Comparison of ENCODE assay signal across 16 cellular contexts in the genomic region with DNA sequence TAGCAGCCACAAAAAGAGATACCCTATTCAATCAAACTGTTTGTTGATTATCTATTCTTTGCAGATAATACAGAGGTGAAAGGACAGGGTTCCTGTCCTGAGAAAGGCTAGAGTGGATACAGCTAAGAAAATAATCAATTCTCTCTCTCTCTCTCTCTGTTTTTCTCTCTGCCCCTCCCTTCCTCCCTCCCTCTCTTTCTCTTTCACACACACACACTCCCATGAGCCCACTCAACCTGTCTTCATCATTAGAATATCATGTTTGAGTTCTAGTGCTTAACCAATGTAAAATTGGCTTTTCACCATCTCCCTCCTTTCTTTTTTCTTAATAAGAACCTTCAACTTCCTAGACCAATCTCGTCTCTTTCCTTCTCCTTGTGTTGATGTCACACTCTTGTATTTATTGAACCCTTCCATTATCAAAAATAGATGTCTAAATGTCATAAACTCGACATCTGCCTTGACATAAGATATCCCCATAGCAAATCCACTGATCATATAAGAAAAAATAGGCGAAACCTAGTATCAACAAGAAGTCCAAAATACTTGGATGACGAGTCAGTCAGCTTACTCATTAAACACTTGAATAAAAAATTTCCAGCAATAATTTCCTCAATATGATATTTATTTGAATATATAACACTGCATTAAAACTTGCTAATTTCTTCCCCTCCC. TPM values are rescaled to one million over a fixed set of nuclear protein-coding genes. Genes with fewer than 3 reads are reported as not detected.
DNase-seq lines count a peak whose midpoint lies in the region.
"Had no signal": no experiment of that assay in that cellular context is flagged by ENCODE, and none has a peak within 500 bp of the region (broad histone marks: within the 10 kb centered on the region; RNA-seq: fewer than 3 reads in every experiment).

No MANE protein-coding gene starts in this region.

- H3K27ac Mint-ChIP-seq in activated naive CD8-positive, alpha-beta T cell: peak overlapping the region; percentile 91
- H3K27ac Mint-ChIP-seq: HFFc6 had no signal

- no peaks in the 10 kb centered on the region for H3K9me3 ChIP-seq in GM23248 (ENCODE audit: low read depth)
- H3K9me3 ChIP-seq: adrenal gland; BLaER1 treated with 17β-estradiol and CSF1 and Interleukin-3, amounts not matched to agents 10 nM and 100 nM had no signal

- H2AFZ ChIP-seq in GM23248: no peak overlapping the region

- in situ Hi-C loops in GM23248 (cut with MboI): no loop called here

- H3K9me3 Mint-ChIP-seq in activated naive CD8-positive, alpha-beta T cell (ENCODE audit: low read depth): no peaks in the 10 kb centered on the region
- H3K9me3 Mint-ChIP-seq: HFFc6, IgD-negative memory B cell had no signal

- WGBS in GM23248 (ENCODE audit: low coverage in 1 of 2, low lambda C conversion rate in 2 of 2, missing lambda C conversion rate in 2 of 2), 2 experiments: 75 to 77% methylated on average over 4 of the region's 4 CpGs

- no peaks in the 10 kb centered on the region for H4K20me1 ChIP-seq in GM23248 (ENCODE audit: insufficient read depth)
- H4K20me1 ChIP-seq: BLaER1 treated with 17β-estradiol and CSF1 and Interleukin-3, amounts not matched to agents 10 nM and 100 nM had no signal

- no peak overlapping the region for H3K9ac ChIP-seq in GM23248
- H3K9ac ChIP-seq: BLaER1 treated with 17β-estradiol and CSF1 and Interleukin-3, amounts not matched to agents 10 nM and 100 nM had no signal

- H3F3A ChIP-seq in GM23248 (ENCODE audit: insufficient read depth): no peaks in the 10 kb centered on the region

- H3K4me2 ChIP-seq in GM23248 (ENCODE audit: unreplicated experiment): no peak overlapping the region
- H3K4me2 ChIP-seq: BLaER1 treated with 17β-estradiol and CSF1 and Interleukin-3, amounts not matched to agents 10 nM and 100 nM had no signal

- H3K4me1 ChIP-seq in GM23248 (ENCODE audit: insufficient read depth): no peaks in the 10 kb centered on the region
- H3K4me1 ChIP-seq: adrenal gland had no signal

- H3K4me3 Mint-ChIP-seq in activated naive CD8-positive, alpha-beta T cell: peak overlapping the region; percentile 69
- H3K4me3 Mint-ChIP-seq: HFFc6, IgD-negative memory B cell had no signal

- no peaks in the 10 kb centered on the region for H3K9me2 ChIP-seq in GM23248 (ENCODE audit: insufficient read depth)

- H3K36me3 Mint-ChIP-seq in activated naive CD8-positive, alpha-beta T cell: peaks cover 4% of the 10 kb centered on the region

- peaks cover 74% of the 10 kb centered on the region for H3K4me1 Mint-ChIP-seq in activated naive CD8-positive, alpha-beta T cell (ENCODE audit: low read depth)

- DNase-seq in EH (ENCODE audit: low read depth) (peak; percentile 37), GM23248 (peak; percentile 46), iris pigment epithelial cell (ENCODE audit: low read depth) (peak; percentile 23), RKO (ENCODE audit: low spot score) (no peak), NCI-H69 (lab: John Stamatoyannopoulos, UW) (no peak), posterior vena cava (ENCODE audit: low spot score) (no peak)
- DNase-seq: adrenal gland, DND-41, head of caudate nucleus, HFFc6, left colon, NCI-H1092 treated with DMSO at 0.1 percent for 48 hours, SIG-M5 had no signal

- no peaks in the 10 kb centered on the region; the same call in 1 of the 2 replicates for H3K27me3 ChIP-seq in GM23248 (replicated peaks; ENCODE audit: insufficient read depth)
- H3K27me3 ChIP-seq: BLaER1 treated with 17β-estradiol and CSF1 and Interleukin-3, amounts not matched to agents 10 nM and 100 nM had no signal

- H3K27ac ChIP-seq in GM23248: no peak overlapping the region
- H3K27ac ChIP-seq: adrenal gland; BLaER1 treated with 17β-estradiol and CSF1 and Interleukin-3, amounts not matched to agents 10 nM and 100 nM had no signal

- H3K27me3 Mint-ChIP-seq in activated naive CD8-positive, alpha-beta T cell: no peaks in the 10 kb centered on the region
- H3K27me3 Mint-ChIP-seq: IgD-negative memory B cell had no signal

- intact Hi-C loops in posterior vena cava (cut with DNase I): no loop called here

- H3K79me2 ChIP-seq in GM23248 (ENCODE audit: insufficient read depth): no peaks in the 10 kb centered on the region

- no peak overlapping the region for H3K4me3 ChIP-seq in GM23248
- H3K4me3 ChIP-seq: adrenal gland; BLaER1 treated with 17β-estradiol and CSF1 and Interleukin-3, amounts not matched to agents 10 nM and 100 nM had no signal

- H3K36me3 ChIP-seq in GM23248 (ENCODE audit: low read depth): no peaks in the 10 kb centered on the region
- H3K36me3 ChIP-seq: adrenal gland; BLaER1 treated with 17β-estradiol and CSF1 and Interleukin-3, amounts not matched to agents 10 nM and 100 nM had no signal

RNA-seq across cellular contexts. Expression of gene CYTIP, which starts 42.8 kb away (rescaled TPM):
- total RNA-seq in GM23248 (2014; rRNA removed; shearing (Covaris generic)): not detected in 2 replicates
- not detected in 2 replicates for polyA plus RNA-seq in GM23248 (2016; fragmentation: Nextera tagmentation; extraction: Ambion mirVana)
- total RNA-seq in posterior vena cava: 1 to 10 TPM; 6.3 to 6.8 TPM
- total RNA-seq: HFFc6 had no signal

Comparison
In these comparisons a context has a peak if more than half of its experiments do, and no peak if none do; other contexts are left out.
1. DNase-seq: peak in EH (single experiment), GM23248 (single experiment) and iris pigment epithelial cell (single experiment); none in RKO (single experiment), NCI-H69 (single experiment) and posterior vena cava (single experiment).